Comparison of ENCODE assay signal across 9 cellular contexts in genomic region chr10:132407243-132407746, GRCh38. TPM values are rescaled to one million over a fixed set of nuclear protein-coding genes. Genes with fewer than 3 reads are reported as not detected.
DNase-seq lines count a peak whose midpoint lies in the region; ATAC-seq and TF ChIP-seq lines count a peak whose summit lies in the region.
"Had no signal": no experiment of that assay in that cellular context is flagged by ENCODE, and none has a peak within 500 bp of the region (broad histone marks: within the 10 kb centered on the region; RNA-seq: fewer than 3 reads in every experiment).

No MANE protein-coding gene starts in this region.

- no peak for TF ChIP-seq EP300 in Ishikawa (IDR thresholded peaks at IDR 0.05; ENCODE audit: borderline replicate concordance)

- CTCF ChIA-PET in activated naive CD4-positive, alpha-beta T cell treated with anti-CD3 and anti-CD28 coated beads, Interleukin-2, amount 10 ng/mL, durations not matched to agents 7 days and 5 days (lab: Charles Lee), result no interaction called here

- TF ChIP-seq CTCF in lower lobe of right lung (IDR thresholded peaks at IDR 0.05), result no peak

- no peak for TF ChIP-seq RAD21 in Ishikawa (IDR thresholded peaks at IDR 0.05; ENCODE audit: low read depth)

- H3K27ac ChIP-seq in cingulate gyrus (ENCODE audit: low read depth, low read length) (peak overlapping the region; percentile 44), lower lobe of right lung (peak overlapping the region; percentile 95), subcutaneous abdominal adipose tissue (ENCODE audit: low read depth, low read length) (peak overlapping the region; percentile 41)

- DNase-seq in lower lobe of right lung, result peak; percentile 92
- no peak for DNase-seq in activated naive CD4-positive, alpha-beta T cell treated with anti-CD3 and anti-CD28 coated beads, Interleukin-2, amount 50 U/mL, for 16 hours
- DNase-seq in activated naive CD4-positive, alpha-beta T cell treated with anti-CD3 and anti-CD28 coated beads, Interleukin-2, amount 10 ng/mL, durations not matched to agents 7 days and 5 days, result no peak

- H3K4me3 ChIP-seq in lower lobe of right lung (peak overlapping the region; percentile 42), subcutaneous abdominal adipose tissue (ENCODE audit: low read depth in 1 of 5, low read length in 5 of 5) (peak overlapping the region in 1 of 5 donors; percentile 4)

- no peaks in the 10 kb centered on the region for H3K9me3 ChIP-seq in lower lobe of right lung
- no peaks in the 10 kb centered on the region for H3K9me3 ChIP-seq in subcutaneous abdominal adipose tissue (ENCODE audit: control insufficient read depth in 5 of 5, low read length in 5 of 5)

- H3K4me3 Mint-ChIP-seq in activated naive CD4-positive, alpha-beta T cell treated with anti-CD3 and anti-CD28 coated beads, Interleukin-2, amount 10 ng/mL, durations not matched to agents 7 days and 5 days, result no peak overlapping the region
- H3K4me3 Mint-ChIP-seq: T-helper 2 cell treated with Interferon-gamma antibody and Interleukin-4, amounts not matched to agents 5 μg/mL and 100 μg/mL, for 36 hours had no signal

- H3K36me3 Mint-ChIP-seq in activated naive CD4-positive, alpha-beta T cell treated with anti-CD3 and anti-CD28 coated beads, Interleukin-2, amount 10 ng/mL, durations not matched to agents 7 days and 5 days, result peaks cover 8% of the 10 kb centered on the region

- ATAC-seq in lower lobe of right lung (peak; percentile 49 to 62), GM18519 (IDR thresholded peaks at IDR 0.05; ENCODE audit: low FRiP score, unreplicated experiment) (no peak), HG03432 (IDR thresholded peaks at IDR 0.05; ENCODE audit: unreplicated experiment) (no peak)

- H3K27me3 ChIP-seq in lower lobe of right lung (ENCODE audit: low read depth), result no peaks in the 10 kb centered on the region
- H3K27me3 ChIP-seq in subcutaneous abdominal adipose tissue (ENCODE audit: control insufficient read depth in 5 of 5, insufficient read depth in 4 of 5, low read length in 5 of 5), result no peaks in the 10 kb centered on the region

- H3K27me3 Mint-ChIP-seq in activated naive CD4-positive, alpha-beta T cell treated with anti-CD3 and anti-CD28 coated beads, Interleukin-2, amount 10 ng/mL, durations not matched to agents 7 days and 5 days, result no peaks in the 10 kb centered on the region

- H3K4me1 ChIP-seq in lower lobe of right lung, result peaks cover 55% of the 10 kb centered on the region
- peaks cover 11 to 55% (median 42%) of the 10 kb centered on the region in 5 donors for H3K4me1 ChIP-seq in subcutaneous abdominal adipose tissue (ENCODE audit: control insufficient read depth in 5 of 5, insufficient read depth in 5 of 5, low read length in 5 of 5)

- intact Hi-C loops in lower lobe of right lung (cut with DNase I), result no loop called here

- H3K36me3 ChIP-seq in lower lobe of right lung (peaks cover 29% of the 10 kb centered on the region), subcutaneous abdominal adipose tissue (ENCODE audit: control insufficient read depth in 5 of 5, insufficient read depth in 5 of 5, low read length in 5 of 5) (peaks cover 0 to 23% (median 22%) of the 10 kb centered on the region in 5 donors)

- peaks cover 16% of the 10 kb centered on the region for H3K4me1 Mint-ChIP-seq in activated naive CD4-positive, alpha-beta T cell treated with anti-CD3 and anti-CD28 coated beads, Interleukin-2, amount 10 ng/mL, durations not matched to agents 7 days and 5 days

- H3K9ac ChIP-seq in subcutaneous abdominal adipose tissue (ENCODE audit: low read length in 5 of 5), result peak overlapping the region in 2 of 5 donors; percentile 39 to 73

- no peak overlapping the region for H3K27ac Mint-ChIP-seq in activated naive CD4-positive, alpha-beta T cell treated with anti-CD3 and anti-CD28 coated beads, Interleukin-2, amount 10 ng/mL, durations not matched to agents 7 days and 5 days
- H3K27ac Mint-ChIP-seq: T-helper 2 cell treated with Interferon-gamma antibody and Interleukin-4, amounts not matched to agents 5 μg/mL and 100 μg/mL, for 36 hours had no signal

- H3K9me3 Mint-ChIP-seq in activated naive CD4-positive, alpha-beta T cell treated with anti-CD3 and anti-CD28 coated beads, Interleukin-2, amount 10 ng/mL, durations not matched to agents 7 days and 5 days, result no peaks in the 10 kb centered on the region
- H3K9me3 Mint-ChIP-seq: T-helper 2 cell treated with Interferon-gamma antibody and Interleukin-4, amounts not matched to agents 5 μg/mL and 100 μg/mL, for 36 hours had no signal

TF ChIP-seq in Ishikawa, 13 proteins besides CTCF, POLR2A, EP300 and RAD21:
- peak; percentile 14; the same call in 1 of the 2 replicates for TF ChIP-seq ZBTB7A (IDR thresholded peaks at IDR 0.05; ENCODE audit: low read depth)
- TF ChIP-seq CREB1 (IDR thresholded peaks at IDR 0.05; ENCODE audit: low read depth), result peak; percentile 44; the same call in 1 of the 2 replicates
- peak; percentile 64; the same call in 1 of the 2 replicates for TF ChIP-seq NFIC (IDR thresholded peaks at IDR 0.05)
- no peak for TF ChIP-seq YY1 (IDR thresholded peaks at IDR 0.05; ENCODE audit: low read depth)

RNA-seq across cellular contexts. Expression of gene PWWP2B, which starts 10.3 kb away (rescaled TPM):
- total RNA-seq in lower lobe of right lung, result 25.2 TPM

Comparison
In these comparisons a context has a peak if more than half of its experiments do, and no peak if none do; other contexts are left out.
1. H3K27ac ChIP-seq: peak in every context shown above with its lines; median percentile 95 in lower lobe of right lung; 44 in cingulate gyrus; 41 in subcutaneous abdominal adipose tissue.
2. ATAC-seq: peak in lower lobe of right lung (2 of 2); none in GM18519 (single experiment) and HG03432 (single experiment).